ENCODE assay signal across 8 cellular contexts in the genomic region with DNA sequence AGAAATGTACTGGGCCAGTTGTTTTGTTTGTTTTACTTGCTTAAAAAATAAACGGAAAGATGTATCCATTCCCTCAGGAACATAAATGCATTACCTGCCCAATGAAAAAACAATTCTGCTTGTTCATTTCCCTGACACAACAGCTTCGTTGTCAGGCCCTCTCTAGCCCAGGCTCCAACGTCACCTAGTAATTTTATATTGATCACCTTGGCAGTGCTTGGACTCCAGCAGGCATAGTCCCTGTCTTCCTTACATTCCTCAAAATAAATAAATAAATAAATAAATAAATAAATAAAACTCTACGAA. TPM values are rescaled to one million over a fixed set of nuclear protein-coding genes. Genes with fewer than 3 reads are reported as not detected.
DNase-seq lines count a peak whose midpoint lies in the region; ATAC-seq and TF ChIP-seq lines count a peak whose summit lies in the region.

No MANE protein-coding gene starts in this region.

- peak overlapping the region; percentile 99 for H3K4me3 Mint-ChIP-seq in activated T-cell treated with anti-CD3 and anti-CD28 coated beads, Interleukin-2, amount 50 U/mL, for 24 hours
- peak overlapping the region; percentile 98 for H3K4me3 Mint-ChIP-seq in activated B cell treated with CpG ODN at 0.5 μM for 24 hours

- H3K9me3 Mint-ChIP-seq in activated T-cell treated with anti-CD3 and anti-CD28 coated beads, Interleukin-2, amount 50 U/mL, for 24 hours = no peaks in the 10 kb centered on the region
- no peaks in the 10 kb centered on the region for H3K9me3 Mint-ChIP-seq in activated B cell treated with CpG ODN at 0.5 μM for 24 hours

- peak overlapping the region; percentile 88 for H3K27ac Mint-ChIP-seq in activated T-cell treated with anti-CD3 and anti-CD28 coated beads, Interleukin-2, amount 50 U/mL, for 24 hours
- H3K27ac Mint-ChIP-seq in activated B cell treated with CpG ODN at 0.5 μM for 24 hours = peak overlapping the region; percentile 95

- no peaks in the 10 kb centered on the region for H3K36me3 ChIP-seq in stomach smooth muscle (ENCODE audit: control insufficient read depth in 2 of 2, insufficient read depth in 2 of 2, low read length in 2 of 2)

- CTCF ChIA-PET in activated B cell treated with CpG ODN at 0.5 μM for 24 hours (lab: Charles Lee) = interaction anchor here (1.0 to 1.4 kb wide), 2 partner anchors 10 to 34 kb away, joined by 3 read pairs; no protein-coding TSS in a partner anchor

- peaks cover 46% of the 10 kb centered on the region for H3K4me1 Mint-ChIP-seq in activated T-cell treated with anti-CD3 and anti-CD28 coated beads, Interleukin-2, amount 50 U/mL, for 24 hours (ENCODE audit: low read depth)
- peaks cover 50% of the 10 kb centered on the region for H3K4me1 Mint-ChIP-seq in activated B cell treated with CpG ODN at 0.5 μM for 24 hours

- POLR2A ChIA-PET in activated B cell treated with CpG ODN at 0.5 μM for 24 hours (lab: Charles Lee) = interaction anchor here (1.2 to 4.5 kb wide), 7 partner anchors 10 to 1610 kb away, joined by 3 to 66 read pairs (median 8); partner anchors contain the start of gene HNRNPU

- H3K27me3 ChIP-seq in stomach smooth muscle (ENCODE audit: control insufficient read depth in 1 of 2, insufficient read depth in 2 of 2, low read length in 2 of 2) = no peaks in the 10 kb centered on the region

- peaks cover 31% of the 10 kb centered on the region for H3K36me3 Mint-ChIP-seq in activated T-cell treated with anti-CD3 and anti-CD28 coated beads, Interleukin-2, amount 50 U/mL, for 24 hours (ENCODE audit: low read depth)
- peaks cover 18% of the 10 kb centered on the region for H3K36me3 Mint-ChIP-seq in activated B cell treated with CpG ODN at 0.5 μM for 24 hours (ENCODE audit: low read depth)

- peak overlapping the region; percentile 56 to 60 for H3K9ac ChIP-seq in stomach smooth muscle (ENCODE audit: low read length in 2 of 2)

- peak overlapping the region; percentile 82 for H3K4me3 ChIP-seq in iPS-11a (ENCODE audit: low read depth, low read length)
- H3K4me3 ChIP-seq in stomach smooth muscle (ENCODE audit: low read length in 2 of 2) = peak overlapping the region; percentile 63 to 91
- H3K4me3 ChIP-seq in lower leg skin (ENCODE audit: low read depth, poor library complexity, severe bottlenecking) = no peak overlapping the region

- H3K27me3 Mint-ChIP-seq in activated T-cell treated with anti-CD3 and anti-CD28 coated beads, Interleukin-2, amount 50 U/mL, for 24 hours = no peaks in the 10 kb centered on the region
- H3K27me3 Mint-ChIP-seq in activated B cell treated with CpG ODN at 0.5 μM for 24 hours = no peaks in the 10 kb centered on the region

- peaks cover 2% of the 10 kb centered on the region for H3K4me1 ChIP-seq in stomach smooth muscle (ENCODE audit: control insufficient read depth, insufficient read depth, low read length)

- no peak for ATAC-seq in activated B cell treated with CpG ODN at 0.5 μM for 24 hours (ENCODE audit: low read depth)
- ATAC-seq in HG03378 (IDR thresholded peaks at IDR 0.05; ENCODE audit: unreplicated experiment) = no peak

- no peaks in the 10 kb centered on the region for H3K9me3 ChIP-seq in stomach smooth muscle (ENCODE audit: control insufficient read depth in 2 of 2, low read length in 2 of 2)

- intact Hi-C loops in activated B cell treated with CpG ODN at 0.5 μM for 24 hours (cut with micrococcal nuclease) (loop anchor here (2.0 to 10.0 kb wide), 6 partner anchors 17 to 1691 kb away; partner anchors contain the start of gene AKT3), lower leg skin (cut with DNase I; ENCODE audit: low total_unique reads) (no loop called here)

- 0 to 1% methylated on average over 4 of the region's 4 CpGs for WGBS in lower leg skin, 2 donors

- DNase-seq in activated T-cell treated with anti-CD3 and anti-CD28 coated beads, Interleukin-2, amount 50 U/mL, for 24 hours = no peak
- no peak for DNase-seq in activated T-cell treated with anti-CD3 and anti-CD28 coated beads, Interleukin-2, amount 50 U/mL, for 48 hours
- DNase-seq in activated B cell treated with CpG ODN at 0.5 μM for 24 hours (no peak), lower leg skin (ENCODE audit: low spot score in 2 of 2) (no peak), HK-2 (ENCODE audit: unreplicated experiment) (no peak)

- no peak overlapping the region for H3K27ac ChIP-seq in stomach smooth muscle (ENCODE audit: low read length)

- TF ChIP-seq POLR2A in lower leg skin (IDR thresholded peaks at IDR 0.05) = no peak

- TF ChIP-seq CTCF in activated B cell treated with CpG ODN at 0.5 μM for 24 hours (IDR thresholded peaks at IDR 0.05) = no peak
- TF ChIP-seq CTCF in lower leg skin (IDR thresholded peaks at IDR 0.05) = no peak

RNA-seq across cellular contexts. Expression of gene CEP170, which starts 1.2 kb away (rescaled TPM):
- total RNA-seq in activated B cell treated with CpG ODN at 0.5 μM for 24 hours (74.3 and 91.9 TPM in 2 replicates), lower leg skin (10 to 100 TPM; 18.6 to 27.8 (median 22.8) TPM)

RNA-seq across cellular contexts. Expression of gene SDCCAG8, which starts 2.0 kb away (rescaled TPM):
- total RNA-seq in activated B cell treated with CpG ODN at 0.5 μM for 24 hours (33.4 and 41.2 TPM in 2 replicates), lower leg skin (10 to 100 TPM; 20.0 to 53.6 (median 48.9) TPM)
